2 cellular contexts compared by ENCODE assay signal in genomic region chr1:115185351-115185750, GRCh38.
TF ChIP-seq lines count a peak whose summit lies in the region.

No MANE protein-coding gene starts in this region.

TF ChIP-seq in SK-N-SH, 30 proteins besides CTCF, POLR2A, EP300 and RAD21 (continued from another document):
- TF ChIP-seq MAX (IDR thresholded peaks at IDR 0.05; ENCODE audit: low read depth) = no peak
- TF ChIP-seq ELF1 (IDR thresholded peaks at IDR 0.05) = no peak
- no peak for TF ChIP-seq SIN3A (IDR thresholded peaks at IDR 0.05; ENCODE audit: borderline replicate concordance, low read depth, low read length)
- TF ChIP-seq RXRA (IDR thresholded peaks at IDR 0.05; ENCODE audit: borderline replicate concordance, low read depth) = no peak
- TF ChIP-seq FOXM1 (IDR thresholded peaks at IDR 0.05; ENCODE audit: low read depth) = no peak
- no peak for TF ChIP-seq NFIC (IDR thresholded peaks at IDR 0.05; ENCODE audit: borderline replicate concordance)
- no peak for TF ChIP-seq GABPA (IDR thresholded peaks at IDR 0.05; ENCODE audit: low read depth)

TF ChIP-seq in SK-N-SH treated with all-trans-retinoic acid at 6 μM for 48 hours, 23 proteins besides CTCF, POLR2A, EP300 and RAD21:
- TF ChIP-seq CREB5 (CRISPR knock-in tag; IDR thresholded peaks at IDR 0.05; ENCODE audit: low read depth) (no peak), ISL1 (CRISPR knock-in tag; IDR thresholded peaks at IDR 0.05) (no peak), CSRNP3 (CRISPR knock-in tag; IDR thresholded peaks at IDR 0.05) (no peak), TSHZ2 (CRISPR knock-in tag; IDR thresholded peaks at IDR 0.05) (no peak), ZNF8 (CRISPR knock-in tag; IDR thresholded peaks at IDR 0.05) (no peak)
